ENCODE assay signal across 8 cellular contexts in the genomic region with DNA sequence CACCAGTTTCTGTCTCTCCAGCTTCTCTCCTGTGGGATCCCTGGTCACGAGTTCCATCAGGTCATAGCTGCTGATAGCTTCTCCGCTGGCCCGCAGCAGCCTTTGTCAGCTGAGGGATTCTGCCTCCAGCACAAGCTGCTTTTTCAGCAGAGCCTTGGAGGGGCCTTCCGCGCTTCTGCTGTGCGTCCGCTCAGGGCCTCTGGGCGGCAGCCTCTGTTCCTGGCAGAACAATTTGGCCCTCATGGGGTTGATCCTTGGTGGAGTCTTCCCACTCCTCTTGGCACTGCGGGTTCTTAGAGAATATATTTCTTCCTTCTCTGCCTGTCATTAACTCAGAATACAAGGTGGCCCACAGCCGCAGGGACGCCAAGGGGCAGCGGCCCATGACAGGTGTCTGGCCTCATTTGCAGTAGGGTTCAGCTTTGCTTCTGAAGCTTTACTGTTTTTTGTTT.
DNase-seq lines count a peak whose midpoint lies in the region; ATAC-seq and TF ChIP-seq lines count a peak whose summit lies in the region.

No MANE protein-coding gene starts in this region.

- H3K27me3 ChIP-seq in right cardiac atrium (ENCODE audit: control insufficient read depth, insufficient read depth), result no peaks in the 10 kb centered on the region
- H3K27me3 ChIP-seq in left lung, result no peaks in the 10 kb centered on the region

- H3K36me3 ChIP-seq in left lung, result peaks cover 0 to 80% of the 10 kb centered on the region in 2 donors

- H3K4me3 ChIP-seq in astrocyte of the cerebellum (ENCODE audit: low read depth, low read length) (no peak overlapping the region), right cardiac atrium (ENCODE audit: low read length) (no peak overlapping the region), left lung (no peak overlapping the region)

- in situ Hi-C loops in G401 (cut with HindIII; ENCODE audit: low sequenced_read_pairs), result no loop called here
- in situ Hi-C loops in astrocyte of the cerebellum (cut with HindIII; ENCODE audit: low sequenced_read_pairs), result no loop called here

- TF ChIP-seq CTCF in astrocyte of the cerebellum (IDR thresholded peaks at IDR 0.05; ENCODE audit: low read depth, low read length, missing control alignments) (peak; percentile 44), left lung (IDR thresholded peaks at IDR 0.05) (no peak)

- DNase-seq in G401 (ENCODE audit: low spot score) (peak; percentile 65), astrocyte of the cerebellum (ENCODE audit: low read depth) (no peak), right cardiac atrium (peak; percentile 72 to 91 (median 86)), renal cortical epithelial cell (ENCODE audit: low read depth) (peak; percentile 41), left lung (no peak), NCI-H146 treated with DMSO at 0.1 percent for 48 hours (lab: John Stamatoyannopoulos, UW; ENCODE audit: unreplicated experiment) (no peak)

- H3K27ac ChIP-seq in right cardiac atrium (ENCODE audit: low read length) (peak overlapping the region; percentile 75), left lung (peak overlapping the region in 1 of 2 donors; percentile 20)

- H3K9me3 ChIP-seq in right cardiac atrium (ENCODE audit: control insufficient read depth, low read length) (no peaks in the 10 kb centered on the region), left lung (no peaks in the 10 kb centered on the region)

- 35% methylated on average over 12 of the region's 12 CpGs for WGBS in right cardiac atrium

- peak; percentile 71 to 72 for ATAC-seq in right cardiac atrium
- ATAC-seq in left lung, result no peak
- ATAC-seq in HG03280 (IDR thresholded peaks at IDR 0.05; ENCODE audit: unreplicated experiment), result no peak
- no peak for ATAC-seq in HG02970 (IDR thresholded peaks at IDR 0.05; ENCODE audit: low FRiP score, unreplicated experiment)

- intact Hi-C loops in right cardiac atrium (cut with DNase I) (loop anchor here in 2 of 4 donors (10.0 kb wide), 1 partner anchor 121 kb away; no protein-coding TSS in a partner anchor), left lung (cut with DNase I) (no loop called here)

- H3K4me1 ChIP-seq in right cardiac atrium (ENCODE audit: control insufficient read depth, insufficient read depth, low read length) (peaks cover 18% of the 10 kb centered on the region), left lung (peaks cover 16 to 36% of the 10 kb centered on the region in 2 donors)

Comparison
In these comparisons a context has a peak if more than half of its experiments do, and no peak if none do; other contexts are left out.
1. DNase-seq: peak in G401 (single experiment), right cardiac atrium (3 of 3) and renal cortical epithelial cell (single experiment); none in astrocyte of the cerebellum (single experiment), left lung (0 of 2) and NCI-H146 treated with DMSO at 0.1 percent for 48 hours (single experiment).
2. ATAC-seq: peak in right cardiac atrium (2 of 2); none in left lung (single experiment), HG03280 (single experiment) and HG02970 (single experiment).